13 cellular contexts compared by ENCODE assay signal in genomic region chr2:45259144-45259543, GRCh38.
A peak's percentile ranks its signal among the peaks of the same experiment; 100 is the strongest.
DNase-seq lines count a peak whose midpoint lies in the region; ATAC-seq and TF ChIP-seq lines count a peak whose summit lies in the region.
"Had no signal": no experiment of that assay in that cellular context is flagged by ENCODE, and none has a peak within 500 bp of the region (broad histone marks: within the 10 kb centered on the region; RNA-seq: fewer than 3 reads in every experiment).

No MANE protein-coding gene starts in this region.

- H3K4me1 Mint-ChIP-seq in glutamatergic neuron (ENCODE audit: low read depth, unreplicated experiment), result peaks cover 59% of the 10 kb centered on the region

- no peaks in the 10 kb centered on the region for H3K27me3 ChIP-seq in upper lobe of left lung
- H3K27me3 ChIP-seq in adrenal gland, result no peaks in the 10 kb centered on the region

- peaks cover 11% of the 10 kb centered on the region for H3K9me3 Mint-ChIP-seq in glutamatergic neuron (ENCODE audit: unreplicated experiment)

- H3K36me3 Mint-ChIP-seq in glutamatergic neuron (ENCODE audit: unreplicated experiment), result no peaks in the 10 kb centered on the region

- H3K27ac Mint-ChIP-seq in glutamatergic neuron (ENCODE audit: unreplicated experiment), result peak overlapping the region; percentile 33

- H3K27me3 Mint-ChIP-seq in glutamatergic neuron (ENCODE audit: unreplicated experiment), result peaks cover 3% of the 10 kb centered on the region

- intact Hi-C loops in adrenal gland (cut with DNase I), result no loop called here

- H3K27ac ChIP-seq in upper lobe of left lung (no peak overlapping the region), adrenal gland (no peak overlapping the region)
- H3K27ac ChIP-seq: A549 had no signal

- H3K4me3 ChIP-seq in upper lobe of left lung (no peak overlapping the region), foreskin fibroblast (ENCODE audit: low read depth in 1 of 2, low read length in 2 of 2) (no peak overlapping the region), adrenal gland (no peak overlapping the region)
- H3K4me3 ChIP-seq: A549, mucosa of descending colon had no signal

- no peak for TF ChIP-seq EP300 in upper lobe of left lung (IDR thresholded peaks at IDR 0.05)

- H3K4me1 ChIP-seq in upper lobe of left lung (peaks cover 0 to 9% (median 5%) of the 10 kb centered on the region in 4 donors), adrenal gland (replicated peaks in 1 of 2) (no peaks in the 10 kb centered on the region)

- no peak overlapping the region for H3K4me3 Mint-ChIP-seq in glutamatergic neuron (ENCODE audit: unreplicated experiment)

- 41 to 46% methylated on average over 7 to 8 of the region's 8 CpGs for WGBS in upper lobe of left lung, 2 donors
- 42 to 56% (median 48%) methylated on average over 7 to 8 of the region's 8 CpGs for WGBS in adrenal gland, 4 donors

- DNase-seq in NCI-H1436 (lab: John Stamatoyannopoulos, UW) (peak; percentile 22), NCI-H1436 treated with DMSO at 0.1 percent for 48 hours (lab: John Stamatoyannopoulos, UW) (no peak), NCI-H69 (lab: John Stamatoyannopoulos, UW) (peak; percentile 63), glutamatergic neuron (no peak), upper lobe of left lung (peak; percentile 22 to 44), foreskin fibroblast (no peak), adrenal gland (no peak)
- DNase-seq: DND-41, IMR-90, mucosa of descending colon had no signal

- TF ChIP-seq POLR2A in upper lobe of left lung (IDR thresholded peaks at IDR 0.05) (no peak), adrenal gland (IDR thresholded peaks at IDR 0.05) (no peak)

- ATAC-seq in upper lobe of left lung (ENCODE audit: low FRiP score in 2 of 2) (peak in 1 of 2 donors; percentile 9), HG03354 (IDR thresholded peaks at IDR 0.05; ENCODE audit: poor library complexity, severe bottlenecking, unreplicated experiment) (no peak)
- ATAC-seq: A549, mucosa of descending colon, SK-N-SH treated with all-trans-retinoic acid at 6 μM for 48 hours had no signal

- H3K9me3 ChIP-seq in upper lobe of left lung (no peaks in the 10 kb centered on the region), adrenal gland (replicated peaks in 1 of 3) (no peaks in the 10 kb centered on the region)
- H3K9me3 ChIP-seq: A549, mucosa of descending colon had no signal

- H3K36me3 ChIP-seq in upper lobe of left lung (no peaks in the 10 kb centered on the region), adrenal gland (replicated peaks in 1 of 2) (no peaks in the 10 kb centered on the region)

- no peak for TF ChIP-seq CTCF in glutamatergic neuron (IDR thresholded peaks at IDR 0.05; ENCODE audit: partially characterized antibody, unreplicated experiment)
- no peak for TF ChIP-seq CTCF in upper lobe of left lung (IDR thresholded peaks at IDR 0.05)
- TF ChIP-seq CTCF in foreskin fibroblast (IDR thresholded peaks at IDR 0.05; ENCODE audit: low read depth, low read length), result no peak
- no peak for TF ChIP-seq CTCF in adrenal gland (IDR thresholded peaks at IDR 0.05)

Comparison
In these comparisons a context has a peak if more than half of its experiments do, and no peak if none do; other contexts are left out.
1. DNase-seq: peak in NCI-H1436 (single experiment), NCI-H69 (single experiment) and upper lobe of left lung (2 of 2); none in NCI-H1436 treated with DMSO at 0.1 percent for 48 hours (single experiment), glutamatergic neuron (single experiment), foreskin fibroblast (0 of 2) and adrenal gland (0 of 7).